ENCODE assay signal across 19 cellular contexts in the genomic region with DNA sequence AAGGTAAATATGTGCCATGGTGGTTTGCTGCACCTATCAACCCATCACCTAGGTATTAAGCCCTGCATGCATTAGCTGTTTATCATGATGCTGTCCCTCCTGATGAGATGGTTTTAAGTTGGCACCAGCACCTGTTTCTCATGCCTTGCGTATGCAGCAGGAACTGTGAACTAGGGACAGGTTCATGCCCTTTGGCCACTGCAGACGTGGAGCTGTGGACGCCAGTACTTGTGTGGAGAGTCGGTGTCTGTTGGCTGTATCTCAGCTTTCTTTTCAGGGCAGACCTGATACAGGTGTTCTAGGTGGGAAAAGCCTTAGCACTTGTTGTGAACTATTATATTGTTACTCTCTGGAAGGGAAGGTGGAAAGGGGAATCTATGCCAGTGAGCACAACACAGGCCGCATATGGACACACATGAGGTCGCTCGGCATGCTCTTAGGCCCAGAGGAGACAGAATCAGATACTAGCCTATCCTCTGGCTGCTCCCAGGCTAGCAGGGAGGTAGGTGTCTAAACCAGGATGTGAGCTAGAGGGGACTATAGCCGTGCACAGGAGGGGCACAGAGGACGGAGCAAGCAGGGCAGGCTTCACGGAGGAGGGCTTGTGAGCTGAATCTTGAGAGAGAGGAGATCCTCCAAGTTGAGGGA. TPM values are rescaled to one million over a fixed set of nuclear protein-coding genes. Genes with fewer than 3 reads are reported as not detected.
A peak's percentile ranks its signal among the peaks of the same experiment; 100 is the strongest.
DNase-seq lines count a peak whose midpoint lies in the region; ATAC-seq, FAIRE-seq and TF ChIP-seq lines count a peak whose summit lies in the region.
"Had no signal": no experiment of that assay in that cellular context is flagged by ENCODE, and none has a peak within 500 bp of the region (broad histone marks: within the 10 kb centered on the region; RNA-seq: fewer than 3 reads in every experiment).

No MANE protein-coding gene starts in this region.

- peaks cover 77% of the 10 kb centered on the region for H3K4me1 Mint-ChIP-seq in activated CD4-positive, alpha-beta T cell treated with anti-CD3 and anti-CD28 coated beads, Interleukin-2, amount 10 ng/mL, durations not matched to agents 7 days and 5 days
- H3K4me1 Mint-ChIP-seq in activated T-helper 1 cell treated with anti-CD3 and anti-CD28 coated beads, Interleukin-12 subunit alpha, Interleukin-12 subunit beta, Interleukin-2, Interleukin-4 antibody, amounts not matched to agents 30 ng/mL and 10 ng/mL and 1 ng/mL, durations not matched to agents 14 hours and 24 hours and 36 hours (ENCODE audit: low read depth) = peaks cover 96% of the 10 kb centered on the region

- H3K27me3 ChIP-seq in HepG2 (ENCODE audit: control insufficient read depth in 1 of 2, insufficient read depth in 2 of 2, low read length in 2 of 2) = no peaks in the 10 kb centered on the region
- no peaks in the 10 kb centered on the region for H3K27me3 ChIP-seq in skeletal muscle tissue (ENCODE audit: control insufficient read depth in 3 of 3, insufficient read depth in 3 of 3, low read length in 3 of 3)
- H3K27me3 ChIP-seq: BE2C, SJCRH30 had no signal

- H3K27ac ChIP-seq in HepG2 (ENCODE audit: extremely low read length, insufficient read depth, low read length) = no peak overlapping the region
- no peak overlapping the region for H3K27ac ChIP-seq in skeletal muscle tissue (ENCODE audit: low read depth, low read length)
- H3K27ac ChIP-seq: SJCRH30 had no signal

- POLR2A ChIA-PET in activated CD4-positive, alpha-beta T cell treated with anti-CD3 and anti-CD28 coated beads, Interleukin-2, amount 10 ng/mL, durations not matched to agents 7 days and 5 days (lab: Charles Lee) = interaction anchor here (0.6 kb wide), 1 partner anchor 22 kb away, joined by 7 read pairs; no protein-coding TSS in a partner anchor
- POLR2A ChIA-PET in HepG2 (lab: Yijun Ruan, JAX) = no interaction called here

- H3K4me1 ChIP-seq in HepG2 (ENCODE audit: insufficient read depth, low read length) (peaks cover 18% of the 10 kb centered on the region), skeletal muscle tissue (ENCODE audit: control insufficient read depth in 3 of 3, insufficient read depth in 3 of 3, low read length in 3 of 3) (peaks cover 34 to 74% (median 51%) of the 10 kb centered on the region in 3 donors)
- H3K4me1 ChIP-seq: SJCRH30 had no signal

- ATAC-seq in HepG2 (no peak), HG02623 (IDR thresholded peaks at IDR 0.05; ENCODE audit: unreplicated experiment) (no peak), omental fat pad (ENCODE audit: low FRiP score) (no peak)
- ATAC-seq: PC-3 had no signal

- no peak for DNase-seq in activated CD4-positive, alpha-beta T cell treated with anti-CD3 and anti-CD28 coated beads, Interleukin-2, amount 10 ng/mL, durations not matched to agents 7 days and 5 days
- DNase-seq in activated CD4-positive, alpha-beta T cell treated with anti-CD3 and anti-CD28 coated beads, Interleukin-2, amount 50 U/mL, for 4 hours = no peak
- no peak for DNase-seq in activated T-helper 1 cell treated with anti-CD3 and anti-CD28 coated beads, Interleukin-12 subunit alpha, Interleukin-12 subunit beta, Interleukin-2, Interleukin-4 antibody, amounts not matched to agents 30 ng/mL and 10 ng/mL and 1 ng/mL, durations not matched to agents 14 hours and 24 hours and 36 hours (ENCODE audit: low spot score)
- DNase-seq in HepG2 (ENCODE audit: low spot score) (no peak), omental fat pad (ENCODE audit: low spot score) (no peak), NCI-H510A (lab: John Stamatoyannopoulos, UW) (no peak)
- DNase-seq: 8988T, BE2C, Karpas-422, MM.1S, NCI-H1092 treated with DMSO at 0.1 percent for 48 hours, NCI-H1694 treated with DMSO at 0.1 percent for 48 hours, NCI-H446, NCI-H748 treated with DMSO at 0.1 percent for 48 hours, PC-3, SJCRH30 had no signal

- H3K9me3 Mint-ChIP-seq in activated CD4-positive, alpha-beta T cell treated with anti-CD3 and anti-CD28 coated beads, Interleukin-2, amount 10 ng/mL, durations not matched to agents 7 days and 5 days = no peaks in the 10 kb centered on the region
- no peaks in the 10 kb centered on the region for H3K9me3 Mint-ChIP-seq in activated T-helper 1 cell treated with anti-CD3 and anti-CD28 coated beads, Interleukin-12 subunit alpha, Interleukin-12 subunit beta, Interleukin-2, Interleukin-4 antibody, amounts not matched to agents 30 ng/mL and 10 ng/mL and 1 ng/mL, durations not matched to agents 14 hours and 24 hours and 36 hours

- H3K79me2 ChIP-seq in HepG2 (ENCODE audit: insufficient read depth, low read length) = peaks cover 29% of the 10 kb centered on the region

- no peak overlapping the region for H3K4me3 ChIP-seq in HepG2 (replicated peaks in 1 of 3; ENCODE audit: insufficient read depth in 1 of 3, low read depth in 2 of 3, low read length in 3 of 3)
- H3K4me3 ChIP-seq in skeletal muscle tissue (ENCODE audit: low read length in 3 of 3) = no peak overlapping the region
- H3K4me3 ChIP-seq: SJCRH30 had no signal

- BruUV-seq in HepG2 (replicated peaks; lab: Mats Ljungman, UMichigan) = no TSS peak

- H4K20me1 ChIP-seq in HepG2 (ENCODE audit: insufficient read depth, low read length) = peaks cover 14% of the 10 kb centered on the region

- CTCF ChIA-PET in activated CD4-positive, alpha-beta T cell treated with anti-CD3 and anti-CD28 coated beads, Interleukin-2, amount 10 ng/mL, durations not matched to agents 7 days and 5 days (lab: Charles Lee) = interaction anchor here (0.6 to 1.5 kb wide), 9 partner anchors 9 to 539 kb away, joined by 3 to 9 read pairs (median 3); no protein-coding TSS in a partner anchor
- CTCF ChIA-PET in HepG2 (lab: Yijun Ruan, JAX; ENCODE audit: low intra/inter-chr PET ratio, low total read pairs) = no interaction called here

- FAIRE-seq in HepG2 (lab: Jason Lieb, UNC) = no peak
- FAIRE-seq: H1 had no signal

- no peaks in the 10 kb centered on the region for H3K9me3 ChIP-seq in HepG2 (ENCODE audit: low read length)
- H3K9me3 ChIP-seq in skeletal muscle tissue (ENCODE audit: control insufficient read depth in 3 of 3, low read length in 3 of 3) = no peaks in the 10 kb centered on the region
- H3K9me3 ChIP-seq: BE2C, SJCRH30 had no signal

- in situ Hi-C loops in HepG2 (cut with HindIII; ENCODE audit: extremely low pct_ligation_motif_present, low pct_unique_long_range_greater_than_20kb) = no loop called here

- TF ChIP-seq EP300 in HepG2 (IDR thresholded peaks at IDR 0.05; ENCODE audit: low read depth in 2 of 2, low read length in 2 of 2) = no peak
- TF ChIP-seq EP300 in HepG2 (CRISPR knock-in tag; IDR thresholded peaks at IDR 0.05; ENCODE audit: borderline replicate concordance) = no peak

- peaks cover 61% of the 10 kb centered on the region for H3K36me3 Mint-ChIP-seq in activated CD4-positive, alpha-beta T cell treated with anti-CD3 and anti-CD28 coated beads, Interleukin-2, amount 10 ng/mL, durations not matched to agents 7 days and 5 days (ENCODE audit: low read depth)
- peaks cover 80% of the 10 kb centered on the region for H3K36me3 Mint-ChIP-seq in activated T-helper 1 cell treated with anti-CD3 and anti-CD28 coated beads, Interleukin-12 subunit alpha, Interleukin-12 subunit beta, Interleukin-2, Interleukin-4 antibody, amounts not matched to agents 30 ng/mL and 10 ng/mL and 1 ng/mL, durations not matched to agents 14 hours and 24 hours and 36 hours (ENCODE audit: low read depth)

- H3K4me3 Mint-ChIP-seq in activated CD4-positive, alpha-beta T cell treated with anti-CD3 and anti-CD28 coated beads, Interleukin-2, amount 10 ng/mL, durations not matched to agents 7 days and 5 days = no peak overlapping the region
- peak overlapping the region; percentile 48 for H3K4me3 Mint-ChIP-seq in activated T-helper 1 cell treated with anti-CD3 and anti-CD28 coated beads, Interleukin-12 subunit alpha, Interleukin-12 subunit beta, Interleukin-2, Interleukin-4 antibody, amounts not matched to agents 30 ng/mL and 10 ng/mL and 1 ng/mL, durations not matched to agents 14 hours and 24 hours and 36 hours

- H3K27ac Mint-ChIP-seq in activated CD4-positive, alpha-beta T cell treated with anti-CD3 and anti-CD28 coated beads, Interleukin-2, amount 10 ng/mL, durations not matched to agents 7 days and 5 days = peak overlapping the region; percentile 7
- H3K27ac Mint-ChIP-seq in activated T-helper 1 cell treated with anti-CD3 and anti-CD28 coated beads, Interleukin-12 subunit alpha, Interleukin-12 subunit beta, Interleukin-2, Interleukin-4 antibody, amounts not matched to agents 30 ng/mL and 10 ng/mL and 1 ng/mL, durations not matched to agents 14 hours and 24 hours and 36 hours = peak overlapping the region; percentile 80

- no peak for TF ChIP-seq RAD21 in HepG2 (CRISPR knock-in tag; IDR thresholded peaks at IDR 0.05)

- no peaks in the 10 kb centered on the region for H3K27me3 Mint-ChIP-seq in activated CD4-positive, alpha-beta T cell treated with anti-CD3 and anti-CD28 coated beads, Interleukin-2, amount 10 ng/mL, durations not matched to agents 7 days and 5 days
- H3K27me3 Mint-ChIP-seq in activated T-helper 1 cell treated with anti-CD3 and anti-CD28 coated beads, Interleukin-12 subunit alpha, Interleukin-12 subunit beta, Interleukin-2, Interleukin-4 antibody, amounts not matched to agents 30 ng/mL and 10 ng/mL and 1 ng/mL, durations not matched to agents 14 hours and 24 hours and 36 hours (ENCODE audit: insufficient read depth) = no peaks in the 10 kb centered on the region

- no peak overlapping the region for H2AFZ ChIP-seq in HepG2 (ENCODE audit: low read length)

- H3K4me2 ChIP-seq in HepG2 (ENCODE audit: low read depth, low read length) = no peak overlapping the region

- no peak for TF ChIP-seq POLR2A in HepG2 (IDR thresholded peaks at IDR 0.05; ENCODE audit: insufficient read depth in 1 of 2, low read depth in 2 of 2, low read length in 2 of 2)

- intact Hi-C loops in activated T-helper 1 cell treated with anti-CD3 and anti-CD28 coated beads, Interleukin-12 subunit alpha, Interleukin-12 subunit beta, Interleukin-2, Interleukin-4 antibody, amounts not matched to agents 30 ng/mL and 10 ng/mL and 1 ng/mL, durations not matched to agents 14 hours and 24 hours and 36 hours (cut with micrococcal nuclease) = no loop called here
- intact Hi-C loops in HepG2 (cut with micrococcal nuclease; ENCODE audit: unreplicated experiment) = no loop called here

- WGBS in HepG2 (ENCODE audit: low lambda C conversion rate) = 95% methylated on average over 10 of the region's 10 CpGs

- TF ChIP-seq CTCF in HepG2 (CRISPR knock-in tag; IDR thresholded peaks at IDR 0.05) (no peak), omental fat pad (IDR thresholded peaks at IDR 0.05) (no peak)

- H3K9ac ChIP-seq in HepG2 (ENCODE audit: insufficient read depth, low read depth, low read length) (no peak overlapping the region), skeletal muscle tissue (ENCODE audit: low read depth in 1 of 3, low read length in 3 of 3) (peak overlapping the region in 2 of 3 donors; percentile 13 to 25)

- H3K36me3 ChIP-seq in HepG2 (replicated peaks in 1 of 2; ENCODE audit: control insufficient read depth in 1 of 2, insufficient read depth in 2 of 2, low read length in 2 of 2) (peaks cover 42 to 74% of the 10 kb centered on the region in 2 experiments), skeletal muscle tissue (ENCODE audit: control insufficient read depth in 3 of 3, insufficient read depth in 3 of 3, low read length in 3 of 3) (peaks cover 3 to 15% (median 6%) of the 10 kb centered on the region in 3 donors)

RNA-seq across cellular contexts. Expression of a gene that starts 22.5 kb away (rescaled TPM):
- 10 to 100 TPM; 87.6 to 96.0 TPM for total RNA-seq in activated CD4-positive, alpha-beta T cell treated with anti-CD3 and anti-CD28 coated beads, Interleukin-2, amount 10 ng/mL, durations not matched to agents 7 days and 5 days
- 272 and 278 TPM in 2 replicates for total RNA-seq in activated T-helper 1 cell treated with anti-CD3 and anti-CD28 coated beads, Interleukin-12 subunit alpha, Interleukin-12 subunit beta, Interleukin-2, Interleukin-4 antibody, amounts not matched to agents 30 ng/mL and 10 ng/mL and 1 ng/mL, durations not matched to agents 14 hours and 24 hours and 36 hours
- total RNA-seq in HepG2 (2016; rRNA removed; fragmentation: Illumina TruSeq; extraction: Trizol) = 68.1 and 78.4 TPM in 2 replicates
- total RNA-seq in HepG2 (2016; cell fraction: cytosol; rRNA removed; fragmentation: Illumina TruSeq; extraction: Trizol; ENCODE audit: low read depth) = 20.7 and 27.5 TPM in 2 replicates
- total RNA-seq in HepG2 (2016; cell fraction: insoluble cytoplasmic fraction; rRNA removed; fragmentation: Illumina TruSeq; extraction: Trizol) = 63.6 and 75.1 TPM in 2 replicates
- 46.0 and 48.0 TPM in 2 replicates for total RNA-seq in HepG2 (2016; cell fraction: membrane; rRNA removed; fragmentation: Illumina TruSeq; extraction: Trizol)
- total RNA-seq in HepG2 (2016; cell fraction: nucleus; rRNA removed; fragmentation: Illumina TruSeq; extraction: Trizol) = 99.8 and 106 TPM in 2 replicates
- 71.5 and 77.5 TPM in 2 replicates for polyA plus RNA-seq in HepG2 (2011; rRNA removed)
- 46.4 and 63.8 TPM in 2 replicates for polyA plus RNA-seq in HepG2 (2011; cell fraction: cytosol; rRNA removed)
- polyA plus RNA-seq in HepG2 (2011; cell fraction: nucleus; rRNA removed) = 160 and 214 TPM in 2 replicates
- 58.9 and 61.5 TPM in 2 replicates for polyA plus RNA-seq in HepG2 (2012)
- polyA plus RNA-seq in HepG2 (2016; cell fraction: cytosol; fragmentation: Illumina TruSeq; extraction: Trizol; ENCODE audit: low read depth) = 44.4 and 51.3 TPM in 2 replicates
- polyA plus RNA-seq in HepG2 (2016; cell fraction: insoluble cytoplasmic fraction; fragmentation: Illumina TruSeq; extraction: Trizol; ENCODE audit: low read depth) = 65.9 and 71.3 TPM in 2 replicates
- polyA plus RNA-seq in HepG2 (2016; cell fraction: membrane; fragmentation: Illumina TruSeq; extraction: Trizol; ENCODE audit: low read depth) = 51.0 and 55.4 TPM in 2 replicates
- 80.0 and 84.1 TPM in 2 replicates for polyA plus RNA-seq in HepG2 (2016; cell fraction: nucleus; fragmentation: Illumina TruSeq; extraction: Trizol; ENCODE audit: insufficient read depth, low read depth)
- 123 and 154 TPM in 2 replicates for polyA minus RNA-seq in HepG2 (2011; rRNA and poly(A)+ RNA removed; ENCODE audit: low replicate concordance)
- 38.9 and 41.5 TPM in 2 replicates for polyA minus RNA-seq in HepG2 (2011; cell fraction: cytosol; rRNA and poly(A)+ RNA removed)
- polyA minus RNA-seq in HepG2 (2011; cell fraction: nucleus; rRNA and poly(A)+ RNA removed) = 157 and 171 TPM in 2 replicates
- 20.4 TPM for total RNA-seq in skeletal muscle tissue
- total RNA-seq in omental fat pad = 10 to 100 TPM; 14.9 to 24.4 (median 19.8) TPM
